9 cellular contexts compared by ENCODE assay signal in the genomic region with DNA sequence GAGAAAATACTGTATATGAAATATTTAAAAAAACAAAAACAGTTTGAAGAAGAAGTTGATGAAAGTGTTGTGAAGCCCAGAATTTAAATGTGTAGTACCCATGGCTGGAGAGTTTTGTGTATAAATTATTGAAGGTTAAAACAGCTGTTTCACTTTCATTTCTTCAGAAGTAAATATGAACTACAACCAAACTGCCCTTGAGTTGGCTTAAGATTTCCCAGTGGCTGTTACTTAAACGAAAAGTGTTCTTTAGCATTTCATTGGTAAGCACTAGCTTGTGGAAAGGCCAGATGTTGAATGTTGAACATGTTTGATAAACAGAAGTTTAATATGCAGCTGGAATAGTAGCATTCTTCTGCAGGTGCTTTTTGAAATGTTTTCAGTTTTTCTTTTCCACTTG.
DNase-seq lines count a peak whose midpoint lies in the region; ATAC-seq lines count a peak whose summit lies in the region.
"Had no signal": no experiment of that assay in that cellular context is flagged by ENCODE, and none has a peak within 500 bp of the region (broad histone marks: within the 10 kb centered on the region; RNA-seq: fewer than 3 reads in every experiment).

No MANE protein-coding gene starts in this region.

- H3F3A ChIP-seq in GM23248 (ENCODE audit: insufficient read depth): no peaks in the 10 kb centered on the region

- H2AFZ ChIP-seq in GM23248 (no peak overlapping the region), mesenchymal stem cell (ENCODE audit: low read depth, low read length) (no peak overlapping the region)

- no peaks in the 10 kb centered on the region for H3K9me2 ChIP-seq in GM23248 (ENCODE audit: insufficient read depth)

- peak overlapping the region in 2 of 3 donors; percentile 47 to 90 for H3K27ac Mint-ChIP-seq in CD4-positive, CD25-positive, alpha-beta regulatory T cell
- H3K27ac Mint-ChIP-seq in activated naive CD8-positive, alpha-beta T cell treated with anti-CD3 and anti-CD28 coated beads, Interleukin-2, amount 10 ng/mL, durations not matched to agents 7 days and 5 days: peak overlapping the region; percentile 67

- in situ Hi-C loops in GM23248 (cut with MboI) (no loop called here), HAP-1 (cut with MboI; ENCODE audit: low sequenced_read_pairs) (no loop called here)

- DNase-seq in CD4-positive, CD25-positive, alpha-beta regulatory T cell: peak in 2 of 3 donors; percentile 16 to 64
- DNase-seq in GM23248 (peak; percentile 15), mesenchymal stem cell (peak; percentile 4), HAP-1 (ENCODE audit: low spot score in 2 of 2) (no peak), AML-193 (lab: John Stamatoyannopoulos, UW) (no peak), foreskin melanocyte (no peak)
- no peak for DNase-seq in activated naive CD8-positive, alpha-beta T cell treated with anti-CD3 and anti-CD28 coated beads, Interleukin-2, amount 10 ng/mL, durations not matched to agents 7 days and 5 days
- no peak for DNase-seq in stimulated activated naive CD4-positive, alpha-beta T cell treated with Interleukin-2 at 50 U/mL for 16 hours (lab: John Stamatoyannopoulos, UW)
- DNase-seq: stimulated activated CD4-positive, alpha-beta T cell treated with anti-CD3 and anti-CD28 coated beads, Interleukin-12 subunit alpha, Interleukin-12 subunit beta, amount 100 ng/mL, for 4 hours had no signal

- no peaks in the 10 kb centered on the region for H3K27me3 Mint-ChIP-seq in CD4-positive, CD25-positive, alpha-beta regulatory T cell
- H3K27me3 Mint-ChIP-seq in activated naive CD8-positive, alpha-beta T cell treated with anti-CD3 and anti-CD28 coated beads, Interleukin-2, amount 10 ng/mL, durations not matched to agents 7 days and 5 days: no peaks in the 10 kb centered on the region

- H4K91ac ChIP-seq in mesenchymal stem cell (ENCODE audit: low read length): no peak overlapping the region

- H2BK15ac ChIP-seq in mesenchymal stem cell (ENCODE audit: low read depth, poor library complexity, severe bottlenecking): no peak overlapping the region

- peaks cover 10% of the 10 kb centered on the region for H3K79me1 ChIP-seq in mesenchymal stem cell (replicated peaks; ENCODE audit: low read length, poor library complexity, severe bottlenecking)

- H3K18ac ChIP-seq in mesenchymal stem cell (ENCODE audit: low read depth in 1 of 2, low read length in 2 of 2): no peak overlapping the region

- POLR2A ChIA-PET in activated naive CD8-positive, alpha-beta T cell treated with anti-CD3 and anti-CD28 coated beads, Interleukin-2, amount 10 ng/mL, durations not matched to agents 7 days and 5 days (lab: Charles Lee): interaction anchor here (0.9 to 1.2 kb wide), 3 partner anchors 14 to 50 kb away, joined by 3 to 4 read pairs (median 3); no protein-coding TSS in a partner anchor

- no peak overlapping the region for H3K14ac ChIP-seq in mesenchymal stem cell (ENCODE audit: low read length in 2 of 2)

- H2BK5ac ChIP-seq in mesenchymal stem cell (ENCODE audit: low read depth, low read length, poor library complexity, severe bottlenecking): no peak overlapping the region

- peaks cover 52 to 78% (median 57%) of the 10 kb centered on the region in 4 donors for H3K4me1 Mint-ChIP-seq in CD4-positive, CD25-positive, alpha-beta regulatory T cell
- peaks cover 52% of the 10 kb centered on the region for H3K4me1 Mint-ChIP-seq in activated naive CD8-positive, alpha-beta T cell treated with anti-CD3 and anti-CD28 coated beads, Interleukin-2, amount 10 ng/mL, durations not matched to agents 7 days and 5 days

- no peaks in the 10 kb centered on the region for H4K20me1 ChIP-seq in GM23248 (ENCODE audit: insufficient read depth)

- H3K9me3 ChIP-seq in CD4-positive, CD25-positive, alpha-beta regulatory T cell (ENCODE audit: control insufficient read depth in 2 of 2, low read length in 2 of 2): no peaks in the 10 kb centered on the region
- no peaks in the 10 kb centered on the region for H3K9me3 ChIP-seq in GM23248 (ENCODE audit: low read depth)
- no peaks in the 10 kb centered on the region for H3K9me3 ChIP-seq in mesenchymal stem cell (ENCODE audit: control insufficient read depth, low read length)
- no peaks in the 10 kb centered on the region for H3K9me3 ChIP-seq in HAP-1

- no peak overlapping the region for H2BK12ac ChIP-seq in mesenchymal stem cell (ENCODE audit: low read length in 2 of 2)

- no peaks in the 10 kb centered on the region for H3K36me3 ChIP-seq in CD4-positive, CD25-positive, alpha-beta regulatory T cell (ENCODE audit: control insufficient read depth, insufficient read depth, low read length)
- H3K36me3 ChIP-seq in GM23248 (ENCODE audit: low read depth) (no peaks in the 10 kb centered on the region), mesenchymal stem cell (ENCODE audit: control insufficient read depth in 1 of 2, insufficient read depth in 2 of 2, low read depth in 1 of 2, low read length in 2 of 2) (no peaks in the 10 kb centered on the region), HAP-1 (replicated peaks) (no peaks in the 10 kb centered on the region)

- WGBS in GM23248 (ENCODE audit: low coverage in 1 of 2, low lambda C conversion rate in 2 of 2, missing lambda C conversion rate in 2 of 2), 2 experiments: 5 to 11% methylated on average over 1 of the region's 1 CpG
- WGBS in mesenchymal stem cell: 64% methylated on average over 1 of the region's 1 CpG

- H4K8ac ChIP-seq in mesenchymal stem cell (ENCODE audit: low read length): no peak overlapping the region

- H3K79me2 ChIP-seq in GM23248 (ENCODE audit: insufficient read depth): 0 out of 2 replicates have a peak, but pooled peaks cover 4% of the 10 kb centered on the region

- peak; percentile 48 to 57 for ATAC-seq in CD4-positive, CD25-positive, alpha-beta regulatory T cell (ENCODE audit: low read depth in 2 of 2)
- ATAC-seq in activated naive CD8-positive, alpha-beta T cell treated with anti-CD3 and anti-CD28 coated beads, Interleukin-2, amount 10 ng/mL, durations not matched to agents 7 days and 5 days (ENCODE audit: low read depth): peak; percentile 76

- H3K27me3 ChIP-seq in CD4-positive, CD25-positive, alpha-beta regulatory T cell (ENCODE audit: control insufficient read depth, insufficient read depth, low read length): no peaks in the 10 kb centered on the region
- H3K27me3 ChIP-seq in GM23248 (replicated peaks; ENCODE audit: insufficient read depth) (no peaks in the 10 kb centered on the region), mesenchymal stem cell (ENCODE audit: control insufficient read depth in 1 of 2, insufficient read depth in 1 of 2, low read length in 2 of 2) (no peaks in the 10 kb centered on the region), HAP-1 (ENCODE audit: low read depth) (no peaks in the 10 kb centered on the region)

- no peak overlapping the region for H3K4ac ChIP-seq in mesenchymal stem cell (ENCODE audit: low read depth in 1 of 2, low read length in 2 of 2)

- peak overlapping the region; percentile 7 to 86 (median 60) for H3K4me3 Mint-ChIP-seq in CD4-positive, CD25-positive, alpha-beta regulatory T cell
- H3K4me3 Mint-ChIP-seq in activated naive CD8-positive, alpha-beta T cell treated with anti-CD3 and anti-CD28 coated beads, Interleukin-2, amount 10 ng/mL, durations not matched to agents 7 days and 5 days: peak overlapping the region; percentile 78

- H3K4me1 ChIP-seq in CD4-positive, CD25-positive, alpha-beta regulatory T cell (ENCODE audit: control insufficient read depth, insufficient read depth, low read length, poor library complexity, severe bottlenecking): peaks cover 31% of the 10 kb centered on the region
- H3K4me1 ChIP-seq in GM23248 (ENCODE audit: insufficient read depth) (no peaks in the 10 kb centered on the region), mesenchymal stem cell (ENCODE audit: control insufficient read depth, insufficient read depth, low read depth, low read length) (no peaks in the 10 kb centered on the region), HAP-1 (no peaks in the 10 kb centered on the region)

- peak overlapping the region; percentile 64 for H3K4me3 ChIP-seq in CD4-positive, CD25-positive, alpha-beta regulatory T cell (ENCODE audit: low read depth, low read length)
- peak overlapping the region; percentile 6; the same call in 1 of the 2 replicates for H3K4me3 ChIP-seq in GM23248
- H3K4me3 ChIP-seq in mesenchymal stem cell (ENCODE audit: insufficient read depth in 1 of 2, low read depth in 1 of 2, low read length in 2 of 2): peak overlapping the region in 1 of 2 experiments; percentile 76
- H3K4me3 ChIP-seq in HAP-1: no peak overlapping the region

- H3K36me3 Mint-ChIP-seq in CD4-positive, CD25-positive, alpha-beta regulatory T cell: peaks cover 7% of the 10 kb centered on the region
- H3K36me3 Mint-ChIP-seq in activated naive CD8-positive, alpha-beta T cell treated with anti-CD3 and anti-CD28 coated beads, Interleukin-2, amount 10 ng/mL, durations not matched to agents 7 days and 5 days: peaks cover 4% of the 10 kb centered on the region

- H3K9ac ChIP-seq in GM23248 (no peak overlapping the region), mesenchymal stem cell (ENCODE audit: low read length) (peak overlapping the region; percentile 65)

- H3K4me2 ChIP-seq in GM23248 (ENCODE audit: unreplicated experiment) (peak overlapping the region; percentile 19), mesenchymal stem cell (ENCODE audit: low read length, poor library complexity, severe bottlenecking) (no peak overlapping the region)

- H2AK5ac ChIP-seq in mesenchymal stem cell (ENCODE audit: low read length, severe bottlenecking): no peak overlapping the region

- no peak overlapping the region for H2BK120ac ChIP-seq in mesenchymal stem cell (ENCODE audit: low read depth, low read length)

- no peaks in the 10 kb centered on the region for H3K9me3 Mint-ChIP-seq in CD4-positive, CD25-positive, alpha-beta regulatory T cell
- H3K9me3 Mint-ChIP-seq in activated naive CD8-positive, alpha-beta T cell treated with anti-CD3 and anti-CD28 coated beads, Interleukin-2, amount 10 ng/mL, durations not matched to agents 7 days and 5 days: no peaks in the 10 kb centered on the region

- H3K23ac ChIP-seq in mesenchymal stem cell (ENCODE audit: low read length in 2 of 2): no peak overlapping the region

- H3K27ac ChIP-seq in CD4-positive, CD25-positive, alpha-beta regulatory T cell (ENCODE audit: insufficient read depth, low read length, poor library complexity, severe bottlenecking): peak overlapping the region; percentile 28
- no peak overlapping the region for H3K27ac ChIP-seq in GM23248
- no peak overlapping the region for H3K27ac ChIP-seq in mesenchymal stem cell (ENCODE audit: low read length, poor library complexity, severe bottlenecking)

Comparison
In these comparisons a context has a peak if more than half of its experiments do, and no peak if none do; other contexts are left out.
1. DNase-seq: peak in CD4-positive, CD25-positive, alpha-beta regulatory T cell (2 of 3), GM23248 (single experiment) and mesenchymal stem cell (single experiment); none in activated naive CD8-positive, alpha-beta T cell treated with anti-CD3 and anti-CD28 coated beads, Interleukin-2, amount 10 ng/mL, durations not matched to agents 7 days and 5 days (single experiment), stimulated activated naive CD4-positive, alpha-beta T cell treated with Interleukin-2 at 50 U/mL for 16 hours (single experiment), HAP-1 (0 of 2), AML-193 (0 of 2) and foreskin melanocyte (single experiment).